In the genomic region with DNA sequence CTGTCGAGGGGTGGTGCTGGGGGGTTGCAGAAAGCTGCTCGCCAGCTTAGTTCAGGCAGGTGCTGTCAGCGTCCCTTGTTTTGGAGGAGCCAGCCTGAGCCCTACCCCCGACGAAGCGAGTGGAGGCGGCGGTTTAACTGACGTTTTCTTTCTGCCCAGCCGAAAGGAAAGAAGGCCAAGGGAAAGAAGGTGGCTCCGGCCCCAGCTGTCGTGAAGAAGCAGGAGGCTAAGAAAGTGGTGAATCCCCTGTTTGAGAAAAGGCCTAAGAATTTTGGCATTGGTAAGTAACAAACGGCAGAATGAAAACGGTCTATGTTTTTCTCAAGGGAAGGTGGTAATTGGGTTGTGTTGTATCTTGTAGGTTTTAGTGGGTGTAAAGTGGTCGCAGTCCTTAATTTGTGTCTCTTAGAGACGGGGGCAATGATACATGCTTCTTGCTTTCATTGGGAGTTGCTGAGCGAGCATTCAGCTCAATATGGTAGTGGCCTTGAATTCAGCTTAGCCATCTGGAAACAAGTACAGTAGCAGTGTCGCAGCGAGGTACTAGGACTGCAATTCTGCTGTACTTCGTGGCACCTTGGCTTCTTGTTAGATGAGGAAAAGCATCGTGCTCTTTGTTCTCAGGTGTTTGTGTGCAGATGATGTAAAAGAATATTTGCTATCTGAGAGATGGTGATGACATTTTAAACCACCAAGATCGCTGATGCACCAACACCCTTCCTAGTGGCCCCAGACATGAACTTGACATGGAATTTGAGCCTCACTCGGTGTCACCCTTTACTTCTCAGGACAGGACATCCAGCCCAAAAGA, we compare ENCODE assay signal across 8 cellular contexts. TPM values are rescaled to one million over a fixed set of nuclear protein-coding genes. Genes with fewer than 3 reads are reported as not detected.
A peak's percentile ranks its signal among the peaks of the same experiment; 100 is the strongest.
DNase-seq lines count a peak whose midpoint lies in the region; ATAC-seq, FAIRE-seq and TF ChIP-seq lines count a peak whose summit lies in the region.

No MANE protein-coding gene starts in this region.

- H3K4me3 Mint-ChIP-seq in mesothelial cell of epicardium: peak overlapping the region; percentile 100

- intact Hi-C loops in left ventricle myocardium superior (cut with micrococcal nuclease): no loop called here

- H3K9me3 ChIP-seq in right atrium auricular region: no peaks in the 10 kb centered on the region

- FAIRE-seq in bronchial epithelial cell (lab: Jason Lieb, UNC): no peak

- H3K27ac Mint-ChIP-seq in mesothelial cell of epicardium: peak overlapping the region; percentile 100

- H3K36me3 ChIP-seq in right atrium auricular region (peaks cover 56% of the 10 kb centered on the region), bronchial epithelial cell (ENCODE audit: control insufficient read depth, insufficient read depth, low read length) (peaks cover 35% of the 10 kb centered on the region)

- H3K4me3 ChIP-seq in right atrium auricular region (peak overlapping the region; percentile 92 to 97), bronchial epithelial cell (ENCODE audit: low read depth, low read length) (peak overlapping the region; percentile 62)

- H3K36me3 Mint-ChIP-seq in mesothelial cell of epicardium: peaks cover 25% of the 10 kb centered on the region

- DNase-seq in right atrium auricular region (ENCODE audit: low spot score) (no peak), left ventricle myocardium superior (no peak), bronchial epithelial cell (ENCODE audit: low read depth) (no peak), mesothelial cell of epicardium (ENCODE audit: low spot score in 2 of 2, unreplicated experiment in 2 of 2) (no peak), HT-29 (ENCODE audit: low spot score) (no peak), KG1 (lab: John Stamatoyannopoulos, UW) (no peak), germinal center (ENCODE audit: low spot score) (no peak)

- no peaks in the 10 kb centered on the region for H3K9me3 Mint-ChIP-seq in mesothelial cell of epicardium

- no peak for ATAC-seq in left ventricle myocardium superior
- no peak for ATAC-seq in HG02759 (IDR thresholded peaks at IDR 0.05; ENCODE audit: unreplicated experiment)

- H3K27me3 ChIP-seq in right atrium auricular region (no peaks in the 10 kb centered on the region), bronchial epithelial cell (ENCODE audit: control insufficient read depth, insufficient read depth, low read length) (no peaks in the 10 kb centered on the region)

- no peak for TF ChIP-seq CTCF in right atrium auricular region (IDR thresholded peaks at IDR 0.05)
- TF ChIP-seq CTCF in bronchial epithelial cell (IDR thresholded peaks at IDR 0.05; ENCODE audit: insufficient read depth, low read length, severe bottlenecking): no peak
- no peak for TF ChIP-seq CTCF in mesothelial cell of epicardium (IDR thresholded peaks at IDR 0.05; ENCODE audit: unreplicated experiment)

- peaks cover 23% of the 10 kb centered on the region for H3K4me1 Mint-ChIP-seq in mesothelial cell of epicardium

- H3K27ac ChIP-seq in right atrium auricular region: peak overlapping the region; percentile 86 to 94

- peaks cover 0 to 29% of the 10 kb centered on the region in 2 donors for H3K4me1 ChIP-seq in right atrium auricular region

- no peaks in the 10 kb centered on the region for H3K27me3 Mint-ChIP-seq in mesothelial cell of epicardium (ENCODE audit: low read depth)

RNA-seq across cellular contexts. Expression of gene RPL7A, which starts 0.9 kb away (rescaled TPM):
- total RNA-seq in right atrium auricular region: 1,000 to 10,000 TPM in 1 of 2 donors, 100 to 1,000 TPM in 1; 739 to 1,208 TPM
- total RNA-seq in left ventricle myocardium superior: 898 TPM
- total RNA-seq in bronchial epithelial cell: 2,200 and 3,023 TPM in 2 replicates
- 2,220 to 2,356 TPM (median 2,311 TPM) in 3 replicates for total RNA-seq in mesothelial cell of epicardium
- 2,195 and 2,237 TPM in 2 replicates for total RNA-seq in HT-29 (2014; rRNA removed; shearing (Covaris generic))

RNA-seq across cellular contexts. Expression of gene MED22, which starts 1.0 kb away (rescaled TPM):
- total RNA-seq in right atrium auricular region (10 to 100 TPM; 15.1 to 24.6 TPM), left ventricle myocardium superior (21.5 TPM), bronchial epithelial cell (17.5 and 21.3 TPM in 2 replicates), mesothelial cell of epicardium (35.1 to 39.4 TPM (median 36.0 TPM) in 3 replicates)
- 55.0 and 58.8 TPM in 2 replicates for total RNA-seq in HT-29 (2014; rRNA removed; shearing (Covaris generic))

RNA-seq across cellular contexts. Expression of gene SURF1, which starts 7.3 kb away (rescaled TPM):
- total RNA-seq in right atrium auricular region: 10 to 100 TPM; 41.5 to 58.6 TPM
- total RNA-seq in left ventricle myocardium superior: 64.3 TPM
- total RNA-seq in bronchial epithelial cell: 23.4 and 44.5 TPM in 2 replicates
- 29.4 to 31.4 TPM (median 30.0 TPM) in 3 replicates for total RNA-seq in mesothelial cell of epicardium
- 27.7 and 32.7 TPM in 2 replicates for total RNA-seq in HT-29 (2014; rRNA removed; shearing (Covaris generic))

RNA-seq across cellular contexts. Expression of gene SURF2, which starts 7.4 kb away (rescaled TPM):
- total RNA-seq in right atrium auricular region (10 to 100 TPM; 18.1 to 45.9 TPM), left ventricle myocardium superior (14.5 TPM), bronchial epithelial cell (46.6 and 51.3 TPM in 2 replicates), mesothelial cell of epicardium (10.3 to 12.7 TPM (median 12.1 TPM) in 3 replicates)
- total RNA-seq in HT-29 (2014; rRNA removed; shearing (Covaris generic)): 94.2 and 135 TPM in 2 replicates

RNA-seq across cellular contexts. Expression of gene SURF6, which starts 13.0 kb away (rescaled TPM):
- 10 to 100 TPM in 1 of 2 donors, 1 to 10 TPM in 1; 8.2 to 13.6 TPM for total RNA-seq in right atrium auricular region
- 11.9 TPM for total RNA-seq in left ventricle myocardium superior
- 9.0 and 11.1 TPM in 2 replicates for total RNA-seq in bronchial epithelial cell
- 22.8 to 25.6 TPM (median 24.9 TPM) in 3 replicates for total RNA-seq in mesothelial cell of epicardium
- total RNA-seq in HT-29 (2014; rRNA removed; shearing (Covaris generic)): 30.4 and 32.1 TPM in 2 replicates
